Comparison of ENCODE assay signal across 1 cellular context in genomic region chr1:151574575-151575529, GRCh38.
TF ChIP-seq lines count a peak whose summit lies in the region.

No MANE protein-coding gene starts in this region.

TF ChIP-seq in K562, 482 proteins besides CTCF, POLR2A, EP300 and RAD21 (continued from another document):
- TF ChIP-seq CREB3L1 (IDR thresholded peaks at IDR 0.05; ENCODE audit: borderline replicate concordance, low read depth) (no peak), KLF16 (IDR thresholded peaks at IDR 0.05) (no peak), TCFL5 (CRISPR knock-in tag; conservative IDR thresholded peaks at IDR 0.05) (no peak), ZNF592 (IDR thresholded peaks at IDR 0.05) (peak; percentile 89), MYC (IDR thresholded peaks at IDR 0.05; ENCODE audit: low read depth, low read length) (peak; percentile 55; the same call in 1 of the 2 replicates), MYC (CRISPR knock-in tag; IDR thresholded peaks at IDR 0.05; ENCODE audit: borderline replicate concordance, low read depth) (no peak), SMARCA4 (IDR thresholded peaks at IDR 0.05) (peak; percentile 71)
- TF ChIP-seq, protein P1, sequence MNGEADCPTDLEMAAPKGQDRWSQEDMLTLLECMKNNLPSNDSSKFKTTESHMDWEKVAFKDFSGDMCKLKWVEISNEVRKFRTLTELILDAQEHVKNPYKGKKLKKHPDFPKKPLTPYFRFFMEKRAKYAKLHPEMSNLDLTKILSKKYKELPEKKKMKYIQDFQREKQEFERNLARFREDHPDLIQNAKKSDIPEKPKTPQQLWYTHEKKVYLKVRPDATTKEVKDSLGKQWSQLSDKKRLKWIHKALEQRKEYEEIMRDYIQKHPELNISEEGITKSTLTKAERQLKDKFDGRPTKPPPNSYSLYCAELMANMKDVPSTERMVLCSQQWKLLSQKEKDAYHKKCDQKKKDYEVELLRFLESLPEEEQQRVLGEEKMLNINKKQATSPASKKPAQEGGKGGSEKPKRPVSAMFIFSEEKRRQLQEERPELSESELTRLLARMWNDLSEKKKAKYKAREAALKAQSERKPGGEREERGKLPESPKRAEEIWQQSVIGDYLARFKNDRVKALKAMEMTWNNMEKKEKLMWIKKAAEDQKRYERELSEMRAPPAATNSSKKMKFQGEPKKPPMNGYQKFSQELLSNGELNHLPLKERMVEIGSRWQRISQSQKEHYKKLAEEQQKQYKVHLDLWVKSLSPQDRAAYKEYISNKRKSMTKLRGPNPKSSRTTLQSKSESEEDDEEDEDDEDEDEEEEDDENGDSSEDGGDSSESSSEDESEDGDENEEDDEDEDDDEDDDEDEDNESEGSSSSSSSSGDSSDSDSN (IDR thresholded peaks at IDR 0.05; ENCODE audit: borderline replicate concordance in 1 of 2, low read depth in 2 of 2, low read length in 2 of 2), result peak; percentile 63 to 76; a peak in 2 of 4 replicates
- TF ChIP-seq, protein P2, sequence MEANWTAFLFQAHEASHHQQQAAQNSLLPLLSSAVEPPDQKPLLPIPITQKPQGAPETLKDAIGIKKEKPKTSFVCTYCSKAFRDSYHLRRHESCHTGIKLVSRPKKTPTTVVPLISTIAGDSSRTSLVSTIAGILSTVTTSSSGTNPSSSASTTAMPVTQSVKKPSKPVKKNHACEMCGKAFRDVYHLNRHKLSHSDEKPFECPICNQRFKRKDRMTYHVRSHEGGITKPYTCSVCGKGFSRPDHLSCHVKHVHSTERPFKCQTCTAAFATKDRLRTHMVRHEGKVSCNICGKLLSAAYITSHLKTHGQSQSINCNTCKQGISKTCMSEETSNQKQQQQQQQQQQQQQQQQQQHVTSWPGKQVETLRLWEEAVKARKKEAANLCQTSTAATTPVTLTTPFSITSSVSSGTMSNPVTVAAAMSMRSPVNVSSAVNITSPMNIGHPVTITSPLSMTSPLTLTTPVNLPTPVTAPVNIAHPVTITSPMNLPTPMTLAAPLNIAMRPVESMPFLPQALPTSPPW (CRISPR knock-in tag; IDR thresholded peaks at IDR 0.05), result peak; percentile 38; the same call in 1 of the 2 replicates
TF ChIP-seq in K562: peak in this region for 66.
